8 cellular contexts compared by ENCODE assay signal in genomic region chr6:52420668-52421358, GRCh38. TPM values are rescaled to one million over a fixed set of nuclear protein-coding genes. Genes with fewer than 3 reads are reported as not detected.
DNase-seq lines count a peak whose midpoint lies in the region; ATAC-seq and TF ChIP-seq lines count a peak whose summit lies in the region.

No MANE protein-coding gene starts in this region.

- no peaks in the 10 kb centered on the region for H3K27me3 ChIP-seq in osteoblast (ENCODE audit: insufficient read depth, low read length)

- no peak for TF ChIP-seq CTCF in RWPE1 (conservative IDR thresholded peaks at IDR 0.05; ENCODE audit: low read depth)
- no peak for TF ChIP-seq CTCF in fibroblast of pulmonary artery (IDR thresholded peaks at IDR 0.05; ENCODE audit: low read length, missing control alignments)
- TF ChIP-seq CTCF in osteoblast (IDR thresholded peaks at IDR 0.05; ENCODE audit: extremely low read depth, low read depth, low read length), result no peak

- ATAC-seq in HG02763 (IDR thresholded peaks at IDR 0.05; ENCODE audit: unreplicated experiment) (no peak), HG03442 (IDR thresholded peaks at IDR 0.05; ENCODE audit: unreplicated experiment) (no peak)

- peak overlapping the region; percentile 86 for H2AFZ ChIP-seq in osteoblast (ENCODE audit: low read length)

- no peaks in the 10 kb centered on the region for H4K20me1 ChIP-seq in osteoblast (ENCODE audit: insufficient read depth, low read length)

- H3K27ac ChIP-seq in RWPE1, result peak overlapping the region; percentile 91
- H3K27ac ChIP-seq in osteoblast (ENCODE audit: low read depth, low read length), result peak overlapping the region; percentile 98

- CTCF ChIA-PET in RWPE1 (lab: Yijun Ruan, JAX), result interaction anchor here (0.6 to 1.3 kb wide), 3 partner anchors 166 to 541 kb away, joined by 3 read pairs; no protein-coding TSS in a partner anchor

- DNase-seq in Ammon's horn (ENCODE audit: low spot score) (peak; percentile 64), HT-29 (ENCODE audit: low spot score) (peak; percentile 78), RWPE1 (ENCODE audit: low spot score) (peak; percentile 50), fibroblast of pulmonary artery (ENCODE audit: low read depth) (peak; percentile 33), osteoblast (ENCODE audit: insufficient read length, low spot score, missing footprints) (no peak)
- DNase-seq in activated naive CD4-positive, alpha-beta T cell treated with anti-CD3 and anti-CD28 coated beads, Interleukin-2, amount 50 U/mL, for 16 hours, result no peak

- H3K79me2 ChIP-seq in osteoblast (ENCODE audit: insufficient read depth, low read length), result peaks cover 24% of the 10 kb centered on the region

- POLR2A ChIA-PET in RWPE1 (lab: Yijun Ruan, JAX; ENCODE audit: low non-redundant PET), result interaction anchor here (1.1 kb wide), 1 partner anchor 83 kb away, joined by 3 read pairs; no protein-coding TSS in a partner anchor

- H3K9me3 ChIP-seq in osteoblast (ENCODE audit: low read depth, low read length), result no peaks in the 10 kb centered on the region

- no peaks in the 10 kb centered on the region for H3K36me3 ChIP-seq in osteoblast (ENCODE audit: insufficient read depth, low read length)

- H3K4me2 ChIP-seq in osteoblast (ENCODE audit: insufficient read depth, low read length), result peak overlapping the region; percentile 99

- peak overlapping the region; percentile 72 for H3K4me3 ChIP-seq in fibroblast of pulmonary artery (replicated peaks; ENCODE audit: low read depth, low read length)
- H3K4me3 ChIP-seq in osteoblast (ENCODE audit: insufficient read depth, low read length), result peak overlapping the region; percentile 87

- H3K4me1 ChIP-seq in osteoblast (ENCODE audit: insufficient read depth, low read length), result peaks cover 67% of the 10 kb centered on the region

RNA-seq across cellular contexts. Expression of gene EFHC1, which starts 0.7 kb away (rescaled TPM):
- total RNA-seq in HT-29 (2014; rRNA removed; shearing (Covaris generic)), result 9.1 and 9.4 TPM in 2 replicates
- total RNA-seq in osteoblast, result 31.1 and 31.2 TPM in 2 replicates

RNA-seq across cellular contexts. Expression of gene PAQR8, which starts 58.9 kb away (rescaled TPM):
- total RNA-seq in HT-29 (2014; rRNA removed; shearing (Covaris generic)), result 0.89 and 1.3 TPM in 2 replicates
- 3.5 and 3.6 TPM in 2 replicates for total RNA-seq in osteoblast

Comparison
In these comparisons a context has a peak if more than half of its experiments do, and no peak if none do; other contexts are left out.
1. DNase-seq: peak in Ammon's horn (single experiment), HT-29 (single experiment), RWPE1 (single experiment) and fibroblast of pulmonary artery (single experiment); none in osteoblast (single experiment) and activated naive CD4-positive, alpha-beta T cell treated with anti-CD3 and anti-CD28 coated beads, Interleukin-2, amount 50 U/mL, for 16 hours (single experiment).